Comparison of ENCODE assay signal across 1 cellular context in the genomic region with DNA sequence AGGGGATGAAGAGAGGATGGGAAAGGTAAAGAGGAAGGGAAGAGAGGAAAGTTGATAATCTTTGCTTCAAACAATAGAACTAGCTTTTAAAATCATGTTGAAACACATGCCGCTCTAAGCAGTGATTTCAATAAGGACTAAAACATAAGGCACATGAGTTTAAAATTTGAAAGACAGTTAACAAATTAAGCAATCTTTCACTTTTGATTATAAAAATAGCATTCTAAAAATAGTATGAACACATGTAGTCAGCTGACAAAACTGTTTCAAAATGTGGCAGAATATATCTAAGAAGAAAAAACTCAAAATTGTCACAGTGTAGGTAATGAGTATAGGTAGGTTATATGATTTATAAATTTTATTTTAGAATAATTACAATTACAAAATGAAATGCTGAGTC.
TF ChIP-seq lines count a peak whose summit lies in the region.

No MANE protein-coding gene starts in this region.

TF ChIP-seq in GM12878, 131 proteins besides CTCF, POLR2A, EP300 and RAD21:
- no peak for TF ChIP-seq EZH2 (IDR thresholded peaks at IDR 0.05; ENCODE audit: borderline replicate concordance, control insufficient read depth, low read depth, low read length)
- TF ChIP-seq, protein P1, sequence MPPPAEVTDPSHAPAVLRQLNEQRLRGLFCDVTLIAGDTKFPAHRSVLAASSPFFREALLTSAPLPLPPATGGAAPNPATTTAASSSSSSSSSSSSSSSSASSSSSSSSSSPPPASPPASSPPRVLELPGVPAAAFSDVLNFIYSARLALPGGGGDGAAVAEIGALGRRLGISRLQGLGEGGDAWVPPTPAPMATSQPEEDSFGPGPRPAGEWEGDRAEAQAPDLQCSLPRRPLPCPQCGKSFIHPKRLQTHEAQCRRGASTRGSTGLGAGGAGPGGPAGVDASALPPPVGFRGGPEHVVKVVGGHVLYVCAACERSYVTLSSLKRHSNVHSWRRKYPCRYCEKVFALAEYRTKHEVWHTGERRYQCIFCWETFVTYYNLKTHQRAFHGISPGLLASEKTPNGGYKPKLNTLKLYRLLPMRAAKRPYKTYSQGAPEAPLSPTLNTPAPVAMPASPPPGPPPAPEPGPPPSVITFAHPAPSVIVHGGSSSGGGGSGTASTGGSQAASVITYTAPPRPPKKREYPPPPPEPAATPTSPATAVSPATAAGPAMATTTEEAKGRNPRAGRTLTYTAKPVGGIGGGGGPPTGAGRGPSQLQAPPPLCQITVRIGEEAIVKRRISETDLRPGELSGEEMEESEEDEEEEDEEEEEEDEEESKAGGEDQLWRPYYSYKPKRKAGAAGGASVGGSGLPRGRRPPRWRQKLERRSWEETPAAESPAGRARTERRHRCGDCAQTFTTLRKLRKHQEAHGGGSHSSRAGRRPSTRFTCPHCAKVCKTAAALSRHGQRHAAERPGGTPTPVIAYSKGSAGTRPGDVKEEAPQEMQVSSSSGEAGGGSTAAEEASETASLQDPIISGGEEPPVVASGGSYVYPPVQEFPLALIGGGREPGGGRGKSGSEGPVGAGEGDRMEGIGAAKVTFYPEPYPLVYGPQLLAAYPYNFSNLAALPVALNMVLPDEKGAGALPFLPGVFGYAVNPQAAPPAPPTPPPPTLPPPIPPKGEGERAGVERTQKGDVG (CRISPR knock-in tag; IDR thresholded peaks at IDR 0.05) = no peak
- no peak for TF ChIP-seq BRCA1 (IDR thresholded peaks at IDR 0.05; ENCODE audit: low read depth, low read length)
- no peak for TF ChIP-seq SUPT20H (IDR thresholded peaks at IDR 0.05; ENCODE audit: borderline replicate concordance, control insufficient read depth, low read depth, low read length)
- TF ChIP-seq HDAC2 (IDR thresholded peaks at IDR 0.05) = no peak
- TF ChIP-seq, protein P2, sequence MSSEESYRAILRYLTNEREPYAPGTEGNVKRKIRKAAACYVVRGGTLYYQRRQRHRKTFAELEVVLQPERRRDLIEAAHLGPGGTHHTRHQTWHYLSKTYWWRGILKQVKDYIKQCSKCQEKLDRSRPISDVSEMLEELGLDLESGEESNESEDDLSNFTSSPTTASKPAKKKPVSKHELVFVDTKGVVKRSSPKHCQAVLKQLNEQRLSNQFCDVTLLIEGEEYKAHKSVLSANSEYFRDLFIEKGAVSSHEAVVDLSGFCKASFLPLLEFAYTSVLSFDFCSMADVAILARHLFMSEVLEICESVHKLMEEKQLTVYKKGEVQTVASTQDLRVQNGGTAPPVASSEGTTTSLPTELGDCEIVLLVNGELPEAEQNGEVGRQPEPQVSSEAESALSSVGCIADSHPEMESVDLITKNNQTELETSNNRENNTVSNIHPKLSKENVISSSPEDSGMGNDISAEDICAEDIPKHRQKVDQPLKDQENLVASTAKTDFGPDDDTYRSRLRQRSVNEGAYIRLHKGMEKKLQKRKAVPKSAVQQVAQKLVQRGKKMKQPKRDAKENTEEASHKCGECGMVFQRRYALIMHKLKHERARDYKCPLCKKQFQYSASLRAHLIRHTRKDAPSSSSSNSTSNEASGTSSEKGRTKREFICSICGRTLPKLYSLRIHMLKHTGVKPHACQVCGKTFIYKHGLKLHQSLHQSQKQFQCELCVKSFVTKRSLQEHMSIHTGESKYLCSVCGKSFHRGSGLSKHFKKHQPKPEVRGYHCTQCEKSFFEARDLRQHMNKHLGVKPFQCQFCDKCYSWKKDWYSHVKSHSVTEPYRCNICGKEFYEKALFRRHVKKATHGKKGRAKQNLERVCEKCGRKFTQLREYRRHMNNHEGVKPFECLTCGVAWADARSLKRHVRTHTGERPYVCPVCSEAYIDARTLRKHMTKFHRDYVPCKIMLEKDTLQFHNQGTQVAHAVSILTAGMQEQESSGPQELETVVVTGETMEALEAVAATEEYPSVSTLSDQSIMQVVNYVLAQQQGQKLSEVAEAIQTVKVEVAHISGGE (CRISPR knock-in tag; IDR thresholded peaks at IDR 0.05) = no peak
- TF ChIP-seq BACH1 (IDR thresholded peaks at IDR 0.05; ENCODE audit: borderline replicate concordance) = no peak
- no peak for TF ChIP-seq SREBF1 (IDR thresholded peaks at IDR 0.05; ENCODE audit: low read length)
- TF ChIP-seq FOS (IDR thresholded peaks at IDR 0.05; ENCODE audit: borderline replicate concordance, extremely low read depth, insufficient read length) = no peak
- peak; percentile 55 for TF ChIP-seq MEF2B (IDR thresholded peaks at IDR 0.05; ENCODE audit: partially characterized antibody, poor library complexity, severe bottlenecking)
- TF ChIP-seq SMC3 (IDR thresholded peaks at IDR 0.05; ENCODE audit: borderline replicate concordance, low read length) = no peak
- TF ChIP-seq RAD51 (IDR thresholded peaks at IDR 0.05) = peak; percentile 52; the same call in 1 of the 2 replicates
- TF ChIP-seq, protein P3, sequence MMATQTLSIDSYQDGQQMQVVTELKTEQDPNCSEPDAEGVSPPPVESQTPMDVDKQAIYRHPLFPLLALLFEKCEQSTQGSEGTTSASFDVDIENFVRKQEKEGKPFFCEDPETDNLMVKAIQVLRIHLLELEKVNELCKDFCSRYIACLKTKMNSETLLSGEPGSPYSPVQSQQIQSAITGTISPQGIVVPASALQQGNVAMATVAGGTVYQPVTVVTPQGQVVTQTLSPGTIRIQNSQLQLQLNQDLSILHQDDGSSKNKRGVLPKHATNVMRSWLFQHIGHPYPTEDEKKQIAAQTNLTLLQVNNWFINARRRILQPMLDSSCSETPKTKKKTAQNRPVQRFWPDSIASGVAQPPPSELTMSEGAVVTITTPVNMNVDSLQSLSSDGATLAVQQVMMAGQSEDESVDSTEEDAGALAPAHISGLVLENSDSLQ (IDR thresholded peaks at IDR 0.05) = peak; percentile 39; the same call in 1 of the 2 replicates
- TF ChIP-seq NFIC (IDR thresholded peaks at IDR 0.05; ENCODE audit: low read depth, low read length) = 0 out of 2 replicates have a peak, but pooled peaks have one; percentile 17
- TF ChIP-seq, protein P4, sequence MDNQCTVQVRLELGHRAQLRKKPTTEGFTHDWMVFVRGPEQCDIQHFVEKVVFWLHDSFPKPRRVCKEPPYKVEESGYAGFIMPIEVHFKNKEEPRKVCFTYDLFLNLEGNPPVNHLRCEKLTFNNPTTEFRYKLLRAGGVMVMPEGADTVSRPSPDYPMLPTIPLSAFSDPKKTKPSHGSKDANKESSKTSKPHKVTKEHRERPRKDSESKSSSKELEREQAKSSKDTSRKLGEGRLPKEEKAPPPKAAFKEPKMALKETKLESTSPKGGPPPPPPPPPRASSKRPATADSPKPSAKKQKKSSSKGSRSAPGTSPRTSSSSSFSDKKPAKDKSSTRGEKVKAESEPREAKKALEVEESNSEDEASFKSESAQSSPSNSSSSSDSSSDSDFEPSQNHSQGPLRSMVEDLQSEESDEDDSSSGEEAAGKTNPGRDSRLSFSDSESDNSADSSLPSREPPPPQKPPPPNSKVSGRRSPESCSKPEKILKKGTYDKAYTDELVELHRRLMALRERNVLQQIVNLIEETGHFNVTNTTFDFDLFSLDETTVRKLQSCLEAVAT (IDR thresholded peaks at IDR 0.05) = 0 out of 2 replicates have a peak, but pooled peaks have one; percentile 22
- TF ChIP-seq EED (IDR thresholded peaks at IDR 0.05; ENCODE audit: low read depth) = no peak
- TF ChIP-seq MEF2A (IDR thresholded peaks at IDR 0.05; ENCODE audit: insufficient read depth, low read depth, low read length) = peak; percentile 89
